In genomic region chr11:111777094-111778046, GRCh38 we compare ENCODE assay signal across 8 cellular contexts. TPM values are rescaled to one million over a fixed set of nuclear protein-coding genes. Genes with fewer than 3 reads are reported as not detected.
DNase-seq lines count a peak whose midpoint lies in the region; ATAC-seq and TF ChIP-seq lines count a peak whose summit lies in the region.

No MANE protein-coding gene starts in this region.

- H3K4me3 ChIP-seq in AG10803 (ENCODE audit: low read length) = no peak overlapping the region
- no peak overlapping the region for H3K4me3 ChIP-seq in GM12865 (ENCODE audit: low read depth, low read length)
- H3K4me3 ChIP-seq in epithelial cell of proximal tubule (ENCODE audit: low read depth, low read length) = no peak overlapping the region
- H3K4me3 ChIP-seq in naive thymus-derived CD4-positive, alpha-beta T cell (ENCODE audit: low read length) = no peak overlapping the region

- no peak overlapping the region for H3K27ac Mint-ChIP-seq in naive thymus-derived CD4-positive, alpha-beta T cell

- no peaks in the 10 kb centered on the region for H3K27me3 ChIP-seq in naive thymus-derived CD4-positive, alpha-beta T cell (ENCODE audit: control insufficient read depth in 2 of 2, insufficient read depth in 2 of 2, low read length in 2 of 2)

- CTCF ChIA-PET in naive thymus-derived CD4-positive, alpha-beta T cell (lab: Charles Lee) = interaction anchor here (0.6 to 4.2 kb wide), 15 partner anchors 11 to 414 kb away, joined by 3 to 42 read pairs (median 7); partner anchors contain the start of gene PPP2R1B

- intact Hi-C loops in naive thymus-derived CD4-positive, alpha-beta T cell (cut with micrococcal nuclease) = loop anchor here (1.0 to 2.0 kb wide), 6 partner anchors 11 to 323 kb away; partner anchors contain the start of genes SIK2 (in 2 of the 2) and PPP2R1B (in 1 of the 2)

- H3K36me3 Mint-ChIP-seq in naive thymus-derived CD4-positive, alpha-beta T cell = no peaks in the 10 kb centered on the region

- no peaks in the 10 kb centered on the region for H3K9me3 Mint-ChIP-seq in naive thymus-derived CD4-positive, alpha-beta T cell

- no peak overlapping the region for H3K27ac ChIP-seq in naive thymus-derived CD4-positive, alpha-beta T cell (ENCODE audit: low read depth, low read length)

- no peaks in the 10 kb centered on the region for H3K4me1 Mint-ChIP-seq in naive thymus-derived CD4-positive, alpha-beta T cell

- peak; percentile 40 for ATAC-seq in HG02610 (IDR thresholded peaks at IDR 0.05; ENCODE audit: unreplicated experiment)
- peak; percentile 89 for ATAC-seq in naive thymus-derived CD4-positive, alpha-beta T cell
- no peak for ATAC-seq in GM18870 (IDR thresholded peaks at IDR 0.05; ENCODE audit: unreplicated experiment)

- TF ChIP-seq CTCF in AG10803 (conservative IDR thresholded peaks at IDR 0.05; ENCODE audit: low read length) (peak; percentile 83), GM12865 (IDR thresholded peaks at IDR 0.05; ENCODE audit: insufficient read depth, low read depth, low read length, missing control alignments) (peak; percentile 71), epithelial cell of proximal tubule (conservative IDR thresholded peaks at IDR 0.05; ENCODE audit: low read depth, low read length) (peak; percentile 85)

- no peaks in the 10 kb centered on the region for H3K36me3 ChIP-seq in naive thymus-derived CD4-positive, alpha-beta T cell (ENCODE audit: control insufficient read depth in 2 of 3, insufficient read depth in 3 of 3, low read length in 3 of 3)

- no peaks in the 10 kb centered on the region for H3K9me3 ChIP-seq in naive thymus-derived CD4-positive, alpha-beta T cell (ENCODE audit: control insufficient read depth in 2 of 3, low read length in 3 of 3)

- no peaks in the 10 kb centered on the region for H3K4me1 ChIP-seq in naive thymus-derived CD4-positive, alpha-beta T cell (ENCODE audit: control insufficient read depth in 2 of 2, insufficient read depth in 2 of 2, low read length in 2 of 2)

- H3K27me3 Mint-ChIP-seq in naive thymus-derived CD4-positive, alpha-beta T cell = no peaks in the 10 kb centered on the region

- peak; percentile 82 for DNase-seq in AG10803 (ENCODE audit: low read depth)
- peak; percentile 77 for DNase-seq in GM12865 (ENCODE audit: low read depth)
- DNase-seq in NCI-H1092 (lab: John Stamatoyannopoulos, UW) = peak; percentile 70
- DNase-seq in SKM-1 treated with dmso at 0.1 percent for 144 hours (lab: John Stamatoyannopoulos, UW; ENCODE audit: unreplicated experiment) = peak; percentile 77
- DNase-seq in epithelial cell of proximal tubule (ENCODE audit: low read depth) = peak; percentile 49
- DNase-seq in naive thymus-derived CD4-positive, alpha-beta T cell = peak in 7 of 9 donors; percentile 43 to 71 (median 57)

- POLR2A ChIA-PET in naive thymus-derived CD4-positive, alpha-beta T cell (lab: Charles Lee) = interaction anchor here (1.1 kb wide), 1 partner anchor 175 kb away, joined by 4 read pairs; the partner anchor contains the start of gene SIK2

- no peak overlapping the region for H3K4me3 Mint-ChIP-seq in naive thymus-derived CD4-positive, alpha-beta T cell

RNA-seq across cellular contexts. Expression of gene PPP2R1B, which starts 11.2 kb away (rescaled TPM):
- total RNA-seq in epithelial cell of proximal tubule = 41.1 and 46.1 TPM in 2 replicates
- total RNA-seq in naive thymus-derived CD4-positive, alpha-beta T cell = 10 to 100 TPM; 25.8 to 49.2 (median 34.0) TPM
- polyA plus RNA-seq in naive thymus-derived CD4-positive, alpha-beta T cell = 10 to 100 TPM; 15.1 to 17.3 TPM
